ENCODE assay signal across 11 cellular contexts in genomic region chr3:14989943-14990753, GRCh38. TPM values are rescaled to one million over a fixed set of nuclear protein-coding genes. Genes with fewer than 3 reads are reported as not detected.
A peak's percentile ranks its signal among the peaks of the same experiment; 100 is the strongest.
DNase-seq lines count a peak whose midpoint lies in the region; ATAC-seq and TF ChIP-seq lines count a peak whose summit lies in the region.
"Had no signal": no experiment of that assay in that cellular context is flagged by ENCODE, and none has a peak within 500 bp of the region (broad histone marks: within the 10 kb centered on the region; RNA-seq: fewer than 3 reads in every experiment).

No MANE protein-coding gene starts in this region.

- H3K36me3 Mint-ChIP-seq in CD4-positive, alpha-beta T cell (ENCODE audit: low read depth) = peaks cover 2% of the 10 kb centered on the region
- H3K36me3 Mint-ChIP-seq in effector memory CD8-positive, alpha-beta T cell (ENCODE audit: insufficient read depth) = no peaks in the 10 kb centered on the region
- peaks cover 17% of the 10 kb centered on the region for H3K36me3 Mint-ChIP-seq in activated T-cell treated with anti-CD3 and anti-CD28 coated beads, Interleukin-2, amount 50 U/mL, for 24 hours (ENCODE audit: low read depth)

- ATAC-seq in CD4-positive, alpha-beta T cell (ENCODE audit: poor library complexity) = no peak
- ATAC-seq in effector memory CD8-positive, alpha-beta T cell (replicated peaks) = no peak

- H3K27ac Mint-ChIP-seq in CD4-positive, alpha-beta T cell = peak overlapping the region; percentile 35
- peak overlapping the region; percentile 1 to 54 for H3K27ac Mint-ChIP-seq in effector memory CD8-positive, alpha-beta T cell
- H3K27ac Mint-ChIP-seq in activated T-cell treated with anti-CD3 and anti-CD28 coated beads, Interleukin-2, amount 50 U/mL, for 24 hours = no peak overlapping the region

- no peak overlapping the region for H3K4me3 Mint-ChIP-seq in CD4-positive, alpha-beta T cell
- no peak overlapping the region for H3K4me3 Mint-ChIP-seq in effector memory CD8-positive, alpha-beta T cell
- no peak overlapping the region for H3K4me3 Mint-ChIP-seq in activated T-cell treated with anti-CD3 and anti-CD28 coated beads, Interleukin-2, amount 50 U/mL, for 24 hours

- intact Hi-C loops in CD4-positive, alpha-beta T cell (cut with DNase I, micrococcal nuclease) = no loop called here

- H3K9me3 Mint-ChIP-seq in CD4-positive, alpha-beta T cell = no peaks in the 10 kb centered on the region
- no peaks in the 10 kb centered on the region for H3K9me3 Mint-ChIP-seq in effector memory CD8-positive, alpha-beta T cell
- H3K9me3 Mint-ChIP-seq in activated T-cell treated with anti-CD3 and anti-CD28 coated beads, Interleukin-2, amount 50 U/mL, for 24 hours = no peaks in the 10 kb centered on the region

- peaks cover 69% of the 10 kb centered on the region for H3K4me1 Mint-ChIP-seq in CD4-positive, alpha-beta T cell (ENCODE audit: low read depth)
- H3K4me1 Mint-ChIP-seq in effector memory CD8-positive, alpha-beta T cell (ENCODE audit: low read depth in 2 of 2) = peaks cover 39 to 51% of the 10 kb centered on the region in 2 donors
- peaks cover 57% of the 10 kb centered on the region for H3K4me1 Mint-ChIP-seq in activated T-cell treated with anti-CD3 and anti-CD28 coated beads, Interleukin-2, amount 50 U/mL, for 24 hours (ENCODE audit: low read depth)

- H3K9me3 ChIP-seq in CD4-positive, alpha-beta T cell (ENCODE audit: control insufficient read depth, low read length) = no peaks in the 10 kb centered on the region

- H3K27me3 ChIP-seq in CD4-positive, alpha-beta T cell (ENCODE audit: control insufficient read depth, insufficient read depth, low read length) = no peaks in the 10 kb centered on the region

- DNase-seq in CD4-positive, alpha-beta T cell = no peak
- peak; percentile 56 for DNase-seq in NCI-H2029 (lab: John Stamatoyannopoulos, UW)
- DNase-seq in effector memory CD8-positive, alpha-beta T cell = no peak
- peak; percentile 19 to 55 for DNase-seq in lung microvascular endothelial cell (ENCODE audit: low read depth in 2 of 2)
- DNase-seq in activated T-cell treated with anti-CD3 and anti-CD28 coated beads, Interleukin-2, amount 50 U/mL, for 48 hours = no peak
- no peak for DNase-seq in NK-92 treated with Interleukin-12 subunit alpha and Interleukin-12 subunit beta, amount 100 ng/mL, for 24 hours (lab: John Stamatoyannopoulos, UW)
- DNase-seq in stimulated activated CD4-positive, alpha-beta T cell treated with anti-CD3 and anti-CD28 coated beads, Interleukin-4, amount 100 ng/mL, for 24 hours = no peak
- no peak for DNase-seq in activated T-cell treated with anti-CD3 and anti-CD28 coated beads, Interleukin-2, amount 50 U/mL, for 24 hours
- DNase-seq: NCI-H82 had no signal

- no peak overlapping the region for H3K27ac ChIP-seq in CD4-positive, alpha-beta T cell (ENCODE audit: low read depth, low read length)
- H3K27ac ChIP-seq: C4-2B, skin epidermis had no signal

- H3K27me3 Mint-ChIP-seq in CD4-positive, alpha-beta T cell = no peaks in the 10 kb centered on the region
- no peaks in the 10 kb centered on the region for H3K27me3 Mint-ChIP-seq in effector memory CD8-positive, alpha-beta T cell
- H3K27me3 Mint-ChIP-seq in activated T-cell treated with anti-CD3 and anti-CD28 coated beads, Interleukin-2, amount 50 U/mL, for 24 hours = no peaks in the 10 kb centered on the region

- no peak for TF ChIP-seq CTCF in CD4-positive, alpha-beta T cell (IDR thresholded peaks at IDR 0.05)

- POLR2A ChIA-PET in CD4-positive, alpha-beta T cell (lab: Charles Lee) = no interaction called here

- CTCF ChIA-PET in CD4-positive, alpha-beta T cell (lab: Charles Lee) = no interaction called here

RNA-seq across cellular contexts. Expression of gene NR2C2, which starts 42.8 kb away (rescaled TPM):
- 10 to 100 TPM; 37.0 to 42.1 TPM for total RNA-seq in CD4-positive, alpha-beta T cell
- 13.5 and 19.6 TPM in 2 replicates for total RNA-seq in lung microvascular endothelial cell

Comparison
In these comparisons a context has a peak if more than half of its experiments do, and no peak if none do; other contexts are left out.
1. DNase-seq: peak in NCI-H2029 (single experiment) and lung microvascular endothelial cell (2 of 2); none in CD4-positive, alpha-beta T cell (0 of 10), effector memory CD8-positive, alpha-beta T cell (0 of 3), activated T-cell treated with anti-CD3 and anti-CD28 coated beads, Interleukin-2, amount 50 U/mL, for 48 hours (0 of 2), NK-92 treated with Interleukin-12 subunit alpha and Interleukin-12 subunit beta, amount 100 ng/mL, for 24 hours (single experiment), stimulated activated CD4-positive, alpha-beta T cell treated with anti-CD3 and anti-CD28 coated beads, Interleukin-4, amount 100 ng/mL, for 24 hours (single experiment) and activated T-cell treated with anti-CD3 and anti-CD28 coated beads, Interleukin-2, amount 50 U/mL, for 24 hours (single experiment).